In genomic region chr20:62977613-62978558, GRCh38 we compare ENCODE assay signal across 8 cellular contexts. TPM values are rescaled to one million over a fixed set of nuclear protein-coding genes. Genes with fewer than 3 reads are reported as not detected.
DNase-seq lines count a peak whose midpoint lies in the region; ATAC-seq and TF ChIP-seq lines count a peak whose summit lies in the region.

No MANE protein-coding gene starts in this region.

- no peak overlapping the region for H3K27ac Mint-ChIP-seq in neural progenitor cell

- H3F3A ChIP-seq in neural progenitor cell (ENCODE audit: low read depth) = peaks cover 17% of the 10 kb centered on the region

- H3K4me3 Mint-ChIP-seq in neural progenitor cell = no peak overlapping the region

- H2AFZ ChIP-seq in neural progenitor cell (replicated peaks) = no peak overlapping the region

- no peak for TF ChIP-seq POLR2A in NB4 (IDR thresholded peaks at IDR 0.05; ENCODE audit: extremely low read depth, insufficient read length)

- H3K27me3 ChIP-seq in neural progenitor cell = peaks cover 52% of the 10 kb centered on the region

- peaks cover 8% of the 10 kb centered on the region for H4K20me1 ChIP-seq in neural progenitor cell (ENCODE audit: low read depth)

- no peaks in the 10 kb centered on the region for H3K36me3 ChIP-seq in neural progenitor cell

- H3K4me3 ChIP-seq in NB4 (ENCODE audit: low read depth, low read length) (no peak overlapping the region), neural progenitor cell (no peak overlapping the region)

- H3K9ac ChIP-seq in neural progenitor cell = no peak overlapping the region

- no peak overlapping the region for H3K27ac ChIP-seq in neural progenitor cell

- peaks cover 41% of the 10 kb centered on the region for H3K27me3 Mint-ChIP-seq in neural progenitor cell (ENCODE audit: insufficient read depth, low read depth)

- no peaks in the 10 kb centered on the region for H3K9me3 ChIP-seq in neural progenitor cell (ENCODE audit: low read depth)

- peak; percentile 68 for ATAC-seq in GM21723 (IDR thresholded peaks at IDR 0.05; ENCODE audit: unreplicated experiment)
- ATAC-seq in HG02973 (IDR thresholded peaks at IDR 0.05; ENCODE audit: unreplicated experiment) = no peak
- ATAC-seq in GM21515 (IDR thresholded peaks at IDR 0.05; ENCODE audit: unreplicated experiment) = no peak

- H3K9me3 Mint-ChIP-seq in neural progenitor cell = no peaks in the 10 kb centered on the region

- peak; percentile 87 for DNase-seq in GM10266 (ENCODE audit: extremely low spot score)
- DNase-seq in NB4 (ENCODE audit: low read depth) = peak; percentile 60
- DNase-seq in activated CD8-positive, alpha-beta memory T cell treated with anti-CD3 and anti-CD28 coated beads for 24 hours = peak; percentile 78
- peak; percentile 73 for DNase-seq in stimulated activated CD4-positive, alpha-beta T cell treated with anti-CD3 and anti-CD28 coated beads, Interleukin-12 subunit alpha, Interleukin-12 subunit beta, amount 100 ng/mL, for 4 hours
- no peak for DNase-seq in neural progenitor cell (ENCODE audit: low spot score)

- TF ChIP-seq CTCF in GM10266 (IDR thresholded peaks at IDR 0.05; ENCODE audit: control insufficient read depth, insufficient read depth, low read depth, missing control alignments) (no peak), NB4 (IDR thresholded peaks at IDR 0.05; ENCODE audit: low read depth, low read length) (no peak), neural progenitor cell (IDR thresholded peaks at IDR 0.05) (no peak)

- peaks cover 28% of the 10 kb centered on the region for H3K4me1 ChIP-seq in neural progenitor cell

- no peaks in the 10 kb centered on the region for H3K36me3 Mint-ChIP-seq in neural progenitor cell

- no peaks in the 10 kb centered on the region for H3K79me2 ChIP-seq in neural progenitor cell (ENCODE audit: low read depth)

- peaks cover 43% of the 10 kb centered on the region for H3K4me1 Mint-ChIP-seq in neural progenitor cell

- no peak overlapping the region for H3K4me2 ChIP-seq in neural progenitor cell

RNA-seq across cellular contexts. Expression of gene SLC17A9, which starts 25.4 kb away (rescaled TPM):
- total RNA-seq in neural progenitor cell (ENCODE audit: low replicate concordance) = 0.17 and 0.74 TPM in 2 replicates

RNA-seq across cellular contexts. Expression of gene BHLHE23, which starts 28.9 kb away (rescaled TPM):
- 0.22 TPM in 1 of 2 replicates, not detected in the other for total RNA-seq in neural progenitor cell (ENCODE audit: low replicate concordance)

RNA-seq across cellular contexts. Expression of gene GID8, which starts 39.9 kb away (rescaled TPM):
- total RNA-seq in neural progenitor cell (ENCODE audit: low replicate concordance) = 48.7 and 50.0 TPM in 2 replicates

RNA-seq across cellular contexts. Expression of gene DIDO1, which starts 51.6 kb away (rescaled TPM):
- 64.5 and 68.5 TPM in 2 replicates for total RNA-seq in neural progenitor cell (ENCODE audit: low replicate concordance)
